In the genomic region with DNA sequence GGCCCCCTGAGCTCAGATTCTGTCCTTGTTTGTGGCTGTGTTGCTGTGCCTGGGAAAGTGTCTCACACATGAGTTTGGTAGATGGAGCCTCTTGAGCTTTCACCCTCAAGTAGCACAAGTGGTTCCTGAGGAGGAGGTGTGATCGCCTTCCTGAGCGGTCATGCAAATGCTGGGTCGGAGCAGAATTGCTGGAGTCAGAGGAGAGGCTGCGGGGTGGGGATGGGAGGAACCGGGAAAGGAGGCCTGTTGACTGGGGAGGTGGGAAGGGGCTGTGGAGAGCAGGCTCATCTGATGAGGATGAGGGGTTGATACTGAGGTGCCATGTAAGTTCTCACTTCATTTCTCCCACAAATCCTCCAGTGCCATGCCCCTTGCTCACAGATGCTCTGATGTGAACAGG, we compare ENCODE assay signal across 1 cellular context.
TF ChIP-seq lines count a peak whose summit lies in the region.

No MANE protein-coding gene starts in this region.

TF ChIP-seq in HEK293, 187 proteins besides CTCF, POLR2A, EP300 and RAD21 (continued from another document):
- TF ChIP-seq, protein P1, sequence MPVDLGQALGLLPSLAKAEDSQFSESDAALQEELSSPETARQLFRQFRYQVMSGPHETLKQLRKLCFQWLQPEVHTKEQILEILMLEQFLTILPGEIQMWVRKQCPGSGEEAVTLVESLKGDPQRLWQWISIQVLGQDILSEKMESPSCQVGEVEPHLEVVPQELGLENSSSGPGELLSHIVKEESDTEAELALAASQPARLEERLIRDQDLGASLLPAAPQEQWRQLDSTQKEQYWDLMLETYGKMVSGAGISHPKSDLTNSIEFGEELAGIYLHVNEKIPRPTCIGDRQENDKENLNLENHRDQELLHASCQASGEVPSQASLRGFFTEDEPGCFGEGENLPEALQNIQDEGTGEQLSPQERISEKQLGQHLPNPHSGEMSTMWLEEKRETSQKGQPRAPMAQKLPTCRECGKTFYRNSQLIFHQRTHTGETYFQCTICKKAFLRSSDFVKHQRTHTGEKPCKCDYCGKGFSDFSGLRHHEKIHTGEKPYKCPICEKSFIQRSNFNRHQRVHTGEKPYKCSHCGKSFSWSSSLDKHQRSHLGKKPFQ (tag by site-specific recombination; IDR thresholded peaks at IDR 0.05), result no peak
- TF ChIP-seq ZFHX2 (tag by site-specific recombination; conservative IDR thresholded peaks at IDR 0.05) (no peak), ZNF311 (tag by site-specific recombination; IDR thresholded peaks at IDR 0.05; ENCODE audit: borderline replicate concordance) (no peak), KLF1 (tag by site-specific recombination; IDR thresholded peaks at IDR 0.05) (no peak), SETDB1 (IDR thresholded peaks at IDR 0.05; ENCODE audit: insufficient read length, low read length) (peak; percentile 19), ZNF184 (tag by site-specific recombination; IDR thresholded peaks at IDR 0.05) (no peak), BCL11B (tag by site-specific recombination; IDR thresholded peaks at IDR 0.05; ENCODE audit: low read depth) (no peak), ZNF544 (tag by site-specific recombination; IDR thresholded peaks at IDR 0.05) (no peak), ZNF37A (tag by site-specific recombination; IDR thresholded peaks at IDR 0.05) (no peak), TRIM28 (IDR thresholded peaks at IDR 0.05; ENCODE audit: borderline replicate concordance, low read length) (peak; percentile 33; the same call in 1 of the 2 replicates), ZNF776 (tag by site-specific recombination; IDR thresholded peaks at IDR 0.05; ENCODE audit: borderline replicate concordance) (no peak), ZNF621 (tag by site-specific recombination; IDR thresholded peaks at IDR 0.05) (no peak), ZNF16 (tag by site-specific recombination; IDR thresholded peaks at IDR 0.05; ENCODE audit: low read depth) (no peak), ZNF426 (tag by site-specific recombination; IDR thresholded peaks at IDR 0.05) (no peak), ZNF677 (tag by site-specific recombination; IDR thresholded peaks at IDR 0.05) (no peak), ZBTB17 (tag by site-specific recombination; IDR thresholded peaks at IDR 0.05) (no peak), ZSCAN30 (tag by site-specific recombination; IDR thresholded peaks at IDR 0.05) (no peak)
- TF ChIP-seq, protein P2, sequence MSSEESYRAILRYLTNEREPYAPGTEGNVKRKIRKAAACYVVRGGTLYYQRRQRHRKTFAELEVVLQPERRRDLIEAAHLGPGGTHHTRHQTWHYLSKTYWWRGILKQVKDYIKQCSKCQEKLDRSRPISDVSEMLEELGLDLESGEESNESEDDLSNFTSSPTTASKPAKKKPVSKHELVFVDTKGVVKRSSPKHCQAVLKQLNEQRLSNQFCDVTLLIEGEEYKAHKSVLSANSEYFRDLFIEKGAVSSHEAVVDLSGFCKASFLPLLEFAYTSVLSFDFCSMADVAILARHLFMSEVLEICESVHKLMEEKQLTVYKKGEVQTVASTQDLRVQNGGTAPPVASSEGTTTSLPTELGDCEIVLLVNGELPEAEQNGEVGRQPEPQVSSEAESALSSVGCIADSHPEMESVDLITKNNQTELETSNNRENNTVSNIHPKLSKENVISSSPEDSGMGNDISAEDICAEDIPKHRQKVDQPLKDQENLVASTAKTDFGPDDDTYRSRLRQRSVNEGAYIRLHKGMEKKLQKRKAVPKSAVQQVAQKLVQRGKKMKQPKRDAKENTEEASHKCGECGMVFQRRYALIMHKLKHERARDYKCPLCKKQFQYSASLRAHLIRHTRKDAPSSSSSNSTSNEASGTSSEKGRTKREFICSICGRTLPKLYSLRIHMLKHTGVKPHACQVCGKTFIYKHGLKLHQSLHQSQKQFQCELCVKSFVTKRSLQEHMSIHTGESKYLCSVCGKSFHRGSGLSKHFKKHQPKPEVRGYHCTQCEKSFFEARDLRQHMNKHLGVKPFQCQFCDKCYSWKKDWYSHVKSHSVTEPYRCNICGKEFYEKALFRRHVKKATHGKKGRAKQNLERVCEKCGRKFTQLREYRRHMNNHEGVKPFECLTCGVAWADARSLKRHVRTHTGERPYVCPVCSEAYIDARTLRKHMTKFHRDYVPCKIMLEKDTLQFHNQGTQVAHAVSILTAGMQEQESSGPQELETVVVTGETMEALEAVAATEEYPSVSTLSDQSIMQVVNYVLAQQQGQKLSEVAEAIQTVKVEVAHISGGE (tag by site-specific recombination; conservative IDR thresholded peaks at IDR 0.05; ENCODE audit: low read depth), result no peak
